Comparison of ENCODE assay signal across 27 cellular contexts in the genomic region with DNA sequence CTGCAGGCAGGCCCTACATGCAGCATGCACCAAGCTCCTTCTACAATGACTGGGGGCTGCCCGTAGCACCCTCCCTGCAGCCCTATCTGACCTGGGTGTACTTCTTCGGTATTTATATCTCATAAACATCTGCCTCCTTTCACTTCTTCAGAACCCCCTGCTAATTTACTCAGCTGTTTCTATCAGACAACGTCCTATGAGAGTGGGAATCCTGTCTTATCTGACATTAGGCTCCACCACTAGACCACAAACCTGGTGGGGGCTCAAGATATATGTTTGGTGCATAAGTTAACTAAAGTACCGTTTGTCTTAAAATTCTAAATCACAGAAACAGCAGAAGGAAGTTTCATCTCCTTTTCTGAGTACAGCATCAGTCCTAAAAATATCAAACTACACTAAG.
"Had no signal": no experiment of that assay in that cellular context is flagged by ENCODE, and none has a peak within 500 bp of the region (broad histone marks: within the 10 kb centered on the region; RNA-seq: fewer than 3 reads in every experiment).

No MANE protein-coding gene starts in this region.

- H3K27me3 ChIP-seq: body of pancreas, colonic mucosa, gastrocnemius medialis, ovary, sigmoid colon, stomach, thyroid gland, upper lobe of left lung, vagina had no signal

- H3K27me3 Mint-ChIP-seq: activated naive CD4-positive, alpha-beta T cell treated with anti-CD3 and anti-CD28 coated beads, Interleukin-2, amount 50 U/mL, for 24 hours had no signal

- H3K27ac ChIP-seq: body of pancreas, colonic mucosa, gastrocnemius medialis, ovary, prostate gland, sigmoid colon, stomach, thyroid gland, upper lobe of left lung, vagina had no signal

- DNase-seq: activated CD4-positive, alpha-beta T cell treated with anti-CD3 and anti-CD28 coated beads, Interleukin-2, amount 50 U/mL, for 1 hour; activated CD8-positive, alpha-beta memory T cell treated with anti-CD3 and anti-CD28 coated beads for 24 hours; activated CD8-positive, alpha-beta memory T cell treated with anti-CD3 and anti-CD28 coated beads, Interleukin-2, amount 50 U/mL, for 4 hours; activated T-cell treated with anti-CD3 and anti-CD28 coated beads, Interleukin-2, amount 50 U/mL, for 4 hours; aorta; body of pancreas; colonic mucosa; effector memory CD4-positive, alpha-beta T cell; gastrocnemius medialis; hippocampal formation; left cardiac atrium; left ventricle myocardium superior; nephron progenitor cell; ovary; retina; sigmoid colon; small intestine; stimulated activated CD4-positive, alpha-beta T cell treated with anti-CD3 and anti-CD28 coated beads, Interleukin-4, amount 100 ng/mL, for 24 hours; stomach; thyroid gland; upper lobe of left lung had no signal

- H3K27ac Mint-ChIP-seq: activated naive CD4-positive, alpha-beta T cell treated with anti-CD3 and anti-CD28 coated beads, Interleukin-2, amount 50 U/mL, for 24 hours; activated T-helper 2 cell treated with anti-CD3 and anti-CD28 coated beads, Interferon-gamma antibody, Interleukin-2, Interleukin-4, amounts not matched to agents 10 μg/mL and 5 μg/mL and 100 μg/mL, durations not matched to agents 14 hours and 24 hours and 36 hours; nephron progenitor cell had no signal

- H3K4me1 Mint-ChIP-seq: WTC11 had no signal

- H3K9me3 ChIP-seq: body of pancreas, colonic mucosa, gastrocnemius medialis, ovary, prostate gland, sigmoid colon, stomach, thyroid gland, upper lobe of left lung, vagina had no signal

- H3K4me3 Mint-ChIP-seq: activated T-cell treated with anti-CD3 and anti-CD28 coated beads, Interleukin-2, amount 50 U/mL, for 4 hours; nephron progenitor cell; stimulated activated effector memory CD8-positive, alpha-beta T cell treated with anti-CD3 and anti-CD28 coated beads, Interleukin-12 subunit alpha, Interleukin-12 subunit beta, amount 100 ng/mL, for 72 hours; WTC11 had no signal

- H3K4me3 ChIP-seq: body of pancreas, colonic mucosa, gastrocnemius medialis, ovary, prostate gland, sigmoid colon, stomach, thyroid gland, upper lobe of left lung, vagina had no signal

- H3K9me3 Mint-ChIP-seq: activated naive CD4-positive, alpha-beta T cell treated with anti-CD3 and anti-CD28 coated beads, Interleukin-2, amount 50 U/mL, for 24 hours; activated T-cell treated with anti-CD3 and anti-CD28 coated beads, Interleukin-2, amount 50 U/mL, for 4 hours; activated T-helper 2 cell treated with anti-CD3 and anti-CD28 coated beads, Interferon-gamma antibody, Interleukin-2, Interleukin-4, amounts not matched to agents 10 μg/mL and 5 μg/mL and 100 μg/mL, durations not matched to agents 14 hours and 24 hours and 36 hours; nephron progenitor cell; stimulated activated effector memory CD8-positive, alpha-beta T cell treated with anti-CD3 and anti-CD28 coated beads, Interleukin-12 subunit alpha, Interleukin-12 subunit beta, amount 100 ng/mL, for 72 hours; WTC11 had no signal

- ATAC-seq: activated T-cell treated with anti-CD3 and anti-CD28 coated beads, Interleukin-2, amount 50 U/mL, for 4 hours; body of pancreas; gastrocnemius medialis; left cardiac atrium; left ventricle myocardium superior; stimulated activated effector memory CD8-positive, alpha-beta T cell treated with anti-CD3 and anti-CD28 coated beads, Interleukin-12 subunit alpha, Interleukin-12 subunit beta, amount 100 ng/mL, for 72 hours; WTC11 had no signal

- H3K4me1 ChIP-seq: prostate gland, sigmoid colon, thyroid gland, upper lobe of left lung had no signal

- H3K36me3 ChIP-seq: ovary, prostate gland had no signal
